9 cellular contexts compared by ENCODE assay signal in genomic region chr19:6100284-6100915, GRCh38. TPM values are rescaled to one million over a fixed set of nuclear protein-coding genes. Genes with fewer than 3 reads are reported as not detected.
DNase-seq lines count a peak whose midpoint lies in the region; ATAC-seq and TF ChIP-seq lines count a peak whose summit lies in the region.
"Had no signal": no experiment of that assay in that cellular context is flagged by ENCODE, and none has a peak within 500 bp of the region (broad histone marks: within the 10 kb centered on the region; RNA-seq: fewer than 3 reads in every experiment).

No MANE protein-coding gene starts in this region.

- H2AFZ ChIP-seq in hepatocyte = no peak overlapping the region

- H3K9me3 ChIP-seq in naive thymus-derived CD4-positive, alpha-beta T cell (ENCODE audit: control insufficient read depth in 2 of 3, low read length in 3 of 3) = no peaks in the 10 kb centered on the region
- no peaks in the 10 kb centered on the region for H3K9me3 ChIP-seq in hepatocyte (ENCODE audit: low read depth)

- POLR2A ChIA-PET in naive thymus-derived CD4-positive, alpha-beta T cell (lab: Charles Lee) = interaction anchor here (0.6 to 2.6 kb wide), 4 partner anchors 11 to 519 kb away, joined by 3 to 12 read pairs (median 3); no protein-coding TSS in a partner anchor

- H3K4me3 ChIP-seq in naive thymus-derived CD4-positive, alpha-beta T cell (ENCODE audit: low read length) = peak overlapping the region; percentile 48
- no peak overlapping the region for H3K4me3 ChIP-seq in hepatocyte

- H3K36me3 Mint-ChIP-seq in CD14-positive monocyte = peaks cover 15 to 18% of the 10 kb centered on the region in 2 donors
- H3K36me3 Mint-ChIP-seq in naive thymus-derived CD4-positive, alpha-beta T cell = peaks cover 0 to 14% (median 4%) of the 10 kb centered on the region in 5 donors

- CTCF ChIA-PET in naive thymus-derived CD4-positive, alpha-beta T cell (lab: Charles Lee) = interaction anchor here (1.5 to 2.8 kb wide), 2 partner anchors 26 to 52 kb away, joined by 5 to 10 read pairs; no protein-coding TSS in a partner anchor

- H3K4me1 Mint-ChIP-seq in CD14-positive monocyte = peaks cover 40% of the 10 kb centered on the region
- H3K4me1 Mint-ChIP-seq in naive thymus-derived CD4-positive, alpha-beta T cell = peaks cover 9 to 32% (median 19%) of the 10 kb centered on the region in 7 donors

- WGBS in adipose tissue, 3 donors = 38 to 68% (median 39%) methylated on average over 16 of the region's 16 CpGs
- WGBS in hepatocyte (ENCODE audit: low lambda C conversion rate, missing lambda C conversion rate) = 72% methylated on average over 16 of the region's 16 CpGs

- no peak overlapping the region for H3K4me2 ChIP-seq in hepatocyte

- H3K27ac Mint-ChIP-seq in CD14-positive monocyte = peak overlapping the region; percentile 97 to 100 (median 99)
- peak overlapping the region; percentile 49 to 88 (median 77) for H3K27ac Mint-ChIP-seq in naive thymus-derived CD4-positive, alpha-beta T cell

- H3K36me3 ChIP-seq in naive thymus-derived CD4-positive, alpha-beta T cell (ENCODE audit: control insufficient read depth in 2 of 3, insufficient read depth in 3 of 3, low read length in 3 of 3) = peaks cover 0 to 3% (median 0%) of the 10 kb centered on the region in 3 experiments
- H3K36me3 ChIP-seq in hepatocyte (replicated peaks; ENCODE audit: insufficient read depth, low read depth) = no peaks in the 10 kb centered on the region

- peak; percentile 76 for DNase-seq in CD14-positive monocyte (ENCODE audit: low spot score)
- peak; percentile 96 for DNase-seq in NOMO-1 treated with dmso at 0.1 percent for 144 hours (lab: John Stamatoyannopoulos, UW; ENCODE audit: unreplicated experiment)
- peak in 8 of 9 donors; percentile 17 to 47 (median 32) for DNase-seq in naive thymus-derived CD4-positive, alpha-beta T cell
- no peak for DNase-seq in NCI-H2227 treated with DMSO at 0.1 percent for 48 hours (lab: John Stamatoyannopoulos, UW)
- no peak for DNase-seq in hepatocyte (ENCODE audit: low spot score)
- no peak for DNase-seq in SHP77 treated with DMSO at 0.1 percent for 48 hours (lab: John Stamatoyannopoulos, UW)
- no peak for DNase-seq in NCI-H2107 (lab: John Stamatoyannopoulos, UW)
- DNase-seq: kidney glomerular epithelial cell had no signal

- no peaks in the 10 kb centered on the region for H3K79me2 ChIP-seq in hepatocyte

- ATAC-seq in naive thymus-derived CD4-positive, alpha-beta T cell = peak; percentile 74

- peak overlapping the region; percentile 85 to 96 for H3K4me3 Mint-ChIP-seq in CD14-positive monocyte
- H3K4me3 Mint-ChIP-seq in naive thymus-derived CD4-positive, alpha-beta T cell = peak overlapping the region; percentile 66 to 89 (median 80)

- H3K27me3 ChIP-seq in naive thymus-derived CD4-positive, alpha-beta T cell (ENCODE audit: control insufficient read depth in 2 of 2, insufficient read depth in 2 of 2, low read length in 2 of 2) = no peaks in the 10 kb centered on the region
- H3K27me3 ChIP-seq in hepatocyte = no peaks in the 10 kb centered on the region

- H3K27me3 Mint-ChIP-seq in CD14-positive monocyte (ENCODE audit: low read depth in 3 of 3) = peaks cover 0 to 3% (median 1%) of the 10 kb centered on the region in 3 donors
- H3K27me3 Mint-ChIP-seq in naive thymus-derived CD4-positive, alpha-beta T cell = no peaks in the 10 kb centered on the region

- no peaks in the 10 kb centered on the region for H4K20me1 ChIP-seq in hepatocyte (ENCODE audit: insufficient read depth, poor library complexity, severe bottlenecking)

- H3K9me2 ChIP-seq in hepatocyte (replicated peaks; ENCODE audit: insufficient read depth) = no peaks in the 10 kb centered on the region

- H3K27ac ChIP-seq in adipose tissue (ENCODE audit: low read depth, low read length) (peak overlapping the region; percentile 53), hepatocyte (no peak overlapping the region)
- no peak overlapping the region for H3K27ac ChIP-seq in naive thymus-derived CD4-positive, alpha-beta T cell (ENCODE audit: low read depth, low read length)

- H3K9me3 Mint-ChIP-seq in CD14-positive monocyte = peaks cover 0 to 3% (median 0%) of the 10 kb centered on the region in 7 donors
- H3K9me3 Mint-ChIP-seq in naive thymus-derived CD4-positive, alpha-beta T cell = peaks cover 0 to 9% (median 4%) of the 10 kb centered on the region in 11 donors

- H3K4me1 ChIP-seq in naive thymus-derived CD4-positive, alpha-beta T cell (ENCODE audit: control insufficient read depth in 2 of 2, insufficient read depth in 2 of 2, low read length in 2 of 2) = peaks cover 0 to 4% of the 10 kb centered on the region in 2 donors
- peaks cover 5% of the 10 kb centered on the region for H3K4me1 ChIP-seq in hepatocyte (ENCODE audit: insufficient read depth)

- TF ChIP-seq CTCF in CD14-positive monocyte (IDR thresholded peaks at IDR 0.05) = peak; percentile 51
- no peak for TF ChIP-seq CTCF in hepatocyte (IDR thresholded peaks at IDR 0.05; ENCODE audit: poor library complexity)

- intact Hi-C loops in CD14-positive monocyte (cut with micrococcal nuclease) = no loop called here
- intact Hi-C loops in naive thymus-derived CD4-positive, alpha-beta T cell (cut with micrococcal nuclease) = loop anchor here in 1 of 2 donors (1.0 kb wide), 1 partner anchor 8 kb away; no protein-coding TSS in a partner anchor

RNA-seq across cellular contexts. Expression of gene RFX2, which starts 9.9 kb away (rescaled TPM):
- polyA plus RNA-seq in CD14-positive monocyte = 1 to 10 TPM; 5.7 to 8.7 TPM
- 10 to 100 TPM in 1 of 3 donors, 1 to 10 TPM in 2; 1.6 to 21.5 (median 3.7) TPM for polyA plus RNA-seq in adipose tissue
- 10 to 100 TPM in 1 of 5 experiments, 1 to 10 TPM in 4; 4.0 to 18.4 (median 8.4) TPM for total RNA-seq in naive thymus-derived CD4-positive, alpha-beta T cell
- 1 to 10 TPM; 3.8 to 8.0 TPM for polyA plus RNA-seq in naive thymus-derived CD4-positive, alpha-beta T cell
- total RNA-seq in hepatocyte = 2.3 and 4.0 TPM in 2 replicates
- 4.2 and 4.9 TPM in 2 replicates for polyA plus RNA-seq in hepatocyte

RNA-seq across cellular contexts. Expression of gene ACSBG2, which starts 35.1 kb away (rescaled TPM):
- polyA plus RNA-seq in CD14-positive monocyte = not detected
- polyA plus RNA-seq in adipose tissue = not detected
- not detected for total RNA-seq in naive thymus-derived CD4-positive, alpha-beta T cell
- not detected for polyA plus RNA-seq in naive thymus-derived CD4-positive, alpha-beta T cell
- not detected in 2 replicates for total RNA-seq in hepatocyte
- not detected in 2 replicates for polyA plus RNA-seq in hepatocyte

Comparison
In these comparisons a context has a peak if more than half of its experiments do, and no peak if none do; other contexts are left out.
1. DNase-seq: peak in CD14-positive monocyte (single experiment), NOMO-1 treated with dmso at 0.1 percent for 144 hours (single experiment) and naive thymus-derived CD4-positive, alpha-beta T cell (8 of 9); none in NCI-H2227 treated with DMSO at 0.1 percent for 48 hours (single experiment), hepatocyte (single experiment), SHP77 treated with DMSO at 0.1 percent for 48 hours (single experiment) and NCI-H2107 (single experiment).